In genomic region chr3:186108106-186108940, GRCh38 we compare ENCODE assay signal across 8 cellular contexts. TPM values are rescaled to one million over a fixed set of nuclear protein-coding genes. Genes with fewer than 3 reads are reported as not detected.
A peak's percentile ranks its signal among the peaks of the same experiment; 100 is the strongest.
DNase-seq lines count a peak whose midpoint lies in the region; ATAC-seq and TF ChIP-seq lines count a peak whose summit lies in the region.

No MANE protein-coding gene starts in this region.

- peak overlapping the region; percentile 79 for H3K4me3 Mint-ChIP-seq in activated T-cell treated with anti-CD3 and anti-CD28 coated beads, Interleukin-2, amount 50 U/mL, for 24 hours
- H3K4me3 Mint-ChIP-seq in nephron progenitor cell: peak overlapping the region; percentile 96

- H3K27ac Mint-ChIP-seq in activated T-cell treated with anti-CD3 and anti-CD28 coated beads, Interleukin-2, amount 50 U/mL, for 24 hours: peak overlapping the region; percentile 33
- peak overlapping the region; percentile 98 for H3K27ac Mint-ChIP-seq in nephron progenitor cell

- H3K36me3 Mint-ChIP-seq in activated T-cell treated with anti-CD3 and anti-CD28 coated beads, Interleukin-2, amount 50 U/mL, for 24 hours (ENCODE audit: low read depth): no peaks in the 10 kb centered on the region
- H3K36me3 Mint-ChIP-seq in nephron progenitor cell (ENCODE audit: low read depth): peaks cover 13% of the 10 kb centered on the region

- TF ChIP-seq POLR2A in GM18505 (IDR thresholded peaks at IDR 0.05; ENCODE audit: borderline replicate concordance, extremely low read depth, insufficient read depth, insufficient read length): no peak

- H3K4me1 Mint-ChIP-seq in activated T-cell treated with anti-CD3 and anti-CD28 coated beads, Interleukin-2, amount 50 U/mL, for 24 hours (ENCODE audit: low read depth): peaks cover 44% of the 10 kb centered on the region
- H3K4me1 Mint-ChIP-seq in nephron progenitor cell: peaks cover 75% of the 10 kb centered on the region

- ATAC-seq in GM18505 (IDR thresholded peaks at IDR 0.05; ENCODE audit: unreplicated experiment): no peak

- no peaks in the 10 kb centered on the region for H3K9me3 Mint-ChIP-seq in activated T-cell treated with anti-CD3 and anti-CD28 coated beads, Interleukin-2, amount 50 U/mL, for 24 hours
- no peaks in the 10 kb centered on the region for H3K9me3 Mint-ChIP-seq in nephron progenitor cell

- DNase-seq in NCI-H748 (lab: John Stamatoyannopoulos, UW; ENCODE audit: unreplicated experiment) (peak; percentile 31), NCI-H748 treated with DMSO at 0.1 percent for 48 hours (lab: John Stamatoyannopoulos, UW) (no peak), NCI-H146 (lab: John Stamatoyannopoulos, UW) (peak; percentile 69), fibroblast of the aortic adventitia (ENCODE audit: low read depth) (peak; percentile 59), nephron progenitor cell (peak; percentile 74), GM19240 (ENCODE audit: insufficient read length, low spot score) (no peak)
- peak; percentile 51 for DNase-seq in activated T-cell treated with anti-CD3 and anti-CD28 coated beads, Interleukin-2, amount 50 U/mL, for 24 hours

- no peak for TF ChIP-seq CTCF in fibroblast of the aortic adventitia (IDR thresholded peaks at IDR 0.05; ENCODE audit: insufficient read depth, low read length)
- no peak for TF ChIP-seq CTCF in nephron progenitor cell (IDR thresholded peaks at IDR 0.05)

- peak overlapping the region; percentile 87 for H3K4me3 ChIP-seq in fibroblast of the aortic adventitia (ENCODE audit: low read depth, low read length)

- peaks cover 89% of the 10 kb centered on the region for H3K27me3 Mint-ChIP-seq in activated T-cell treated with anti-CD3 and anti-CD28 coated beads, Interleukin-2, amount 50 U/mL, for 24 hours
- peaks cover 14% of the 10 kb centered on the region for H3K27me3 Mint-ChIP-seq in nephron progenitor cell (ENCODE audit: low read depth, poor library complexity)

RNA-seq across cellular contexts. Expression of gene ETV5, which starts 0.6 kb away (rescaled TPM):
- 22.7 and 78.8 TPM in 2 replicates for total RNA-seq in fibroblast of the aortic adventitia (ENCODE audit: low replicate concordance)

Comparison
In these comparisons a context has a peak if more than half of its experiments do, and no peak if none do; other contexts are left out.
1. DNase-seq: peak in NCI-H748 (single experiment), NCI-H146 (single experiment), activated T-cell treated with anti-CD3 and anti-CD28 coated beads, Interleukin-2, amount 50 U/mL, for 24 hours (single experiment), fibroblast of the aortic adventitia (single experiment) and nephron progenitor cell (single experiment); none in NCI-H748 treated with DMSO at 0.1 percent for 48 hours (single experiment) and GM19240 (single experiment).